31 cellular contexts compared by ENCODE assay signal in the genomic region with DNA sequence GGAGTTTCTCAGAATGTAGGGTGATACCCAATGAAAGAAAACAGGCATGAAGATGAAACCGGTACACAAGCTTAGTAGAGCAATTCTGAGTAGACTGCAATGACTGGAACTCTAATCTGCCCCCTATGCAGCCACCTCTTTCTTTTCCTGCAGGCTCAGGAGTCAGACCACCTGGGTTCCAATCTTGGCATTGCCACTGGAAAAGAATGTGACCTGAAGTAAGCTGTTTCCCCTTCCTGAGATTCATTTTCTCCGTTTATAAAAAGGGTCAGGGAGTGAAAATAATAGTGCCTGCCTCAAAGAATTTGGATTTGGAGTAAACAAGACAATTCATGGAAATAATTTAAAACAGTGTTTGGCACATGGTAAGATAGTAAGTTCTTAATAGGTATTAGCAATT.
"Had no signal": no experiment of that assay in that cellular context is flagged by ENCODE, and none has a peak within 500 bp of the region (broad histone marks: within the 10 kb centered on the region; RNA-seq: fewer than 3 reads in every experiment).

No MANE protein-coding gene starts in this region.

- H3K4me2 ChIP-seq: KMS-11, PC-9 had no signal

- ATAC-seq: Panc1, Right ventricle myocardium inferior, SK-N-SH treated with all-trans-retinoic acid at 6 μM for 48 hours, T-cell had no signal

- H3K36me3 ChIP-seq: SJCRH30 had no signal

- H3K27ac ChIP-seq: KMS-11, PC-9, RWPE1, SJCRH30, SK-N-MC had no signal

- H3K9ac ChIP-seq: KMS-11 had no signal

- H3K27me3 ChIP-seq: SJCRH30 had no signal

- DNase-seq: Karpas-422, MM.1S, MV-4-11, NCI-H1092, NCI-H1105, NCI-H1417 treated with DMSO at 0.1 percent for 48 hours, NCI-H1436 treated with DMSO at 0.1 percent for 48 hours, NCI-H1694 treated with DMSO at 0.1 percent for 48 hours, NCI-H187 treated with DMSO at 0.1 percent for 48 hours, NCI-H2029, NCI-H2081, NCI-H2171 treated with DMSO at 0.1 percent for 48 hours, NCI-H2227 treated with DMSO at 0.1 percent for 48 hours, NCI-H345, NCI-H446, NCI-H510A treated with DMSO at 0.1 percent for 48 hours, NCI-H524 treated with DMSO at 0.1 percent for 48 hours, NCI-H526 treated with DMSO at 0.1 percent for 48 hours, NCI-H774, PC-9, SHP77, SIG-M5, SJCRH30, T-cell had no signal

- H2AFZ ChIP-seq: PC-9 had no signal

- FAIRE-seq: RCC 7860 had no signal

- H3K4me3 ChIP-seq: PC-9, SJCRH30, SK-N-MC had no signal
